16 cellular contexts compared by ENCODE assay signal in the genomic region with DNA sequence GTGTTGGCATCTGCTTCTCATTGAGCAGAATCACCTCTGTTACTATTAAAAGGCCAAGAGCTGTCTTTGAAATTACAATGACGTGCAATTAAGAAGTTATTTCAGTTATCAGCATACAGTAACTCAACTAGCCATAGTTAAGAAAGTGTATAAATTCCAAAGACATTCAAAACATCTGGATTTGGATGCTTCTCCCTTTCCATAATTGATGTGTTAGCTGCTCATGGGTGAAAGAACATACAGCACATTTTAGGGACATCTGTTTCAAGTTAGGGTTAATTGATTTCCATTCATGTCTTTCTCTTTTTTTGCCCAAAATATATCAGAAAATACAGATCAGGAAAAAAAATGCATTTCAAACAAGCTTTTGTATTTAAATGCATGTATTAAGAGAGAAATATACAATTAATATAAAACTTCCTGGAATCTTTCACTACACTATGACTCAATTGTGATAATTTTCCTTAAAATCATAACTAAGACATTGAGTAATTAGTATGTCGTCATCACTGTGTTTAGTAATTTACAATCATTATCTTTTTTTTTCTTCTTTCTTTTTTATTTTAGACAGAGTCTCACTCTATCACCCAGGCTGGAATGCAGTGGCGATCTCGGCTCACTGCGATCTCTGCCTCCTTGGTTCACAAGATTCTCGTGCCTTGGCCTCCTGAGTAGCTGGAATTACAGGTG.
A peak's percentile ranks its signal among the peaks of the same experiment; 100 is the strongest.
DNase-seq lines count a peak whose midpoint lies in the region; ATAC-seq and TF ChIP-seq lines count a peak whose summit lies in the region.
"Had no signal": no experiment of that assay in that cellular context is flagged by ENCODE, and none has a peak within 500 bp of the region (broad histone marks: within the 10 kb centered on the region; RNA-seq: fewer than 3 reads in every experiment).

No MANE protein-coding gene starts in this region.

- peak overlapping the region; percentile 34 for H3K27ac Mint-ChIP-seq in T-helper 17 cell

- H3K9me3 ChIP-seq in T-helper 17 cell (ENCODE audit: control insufficient read depth, low read length, poor library complexity, severe bottlenecking), result no peaks in the 10 kb centered on the region
- H3K9me3 ChIP-seq: HAP-1 had no signal

- H3K4me3 ChIP-seq in fibroblast of mammary gland (ENCODE audit: control insufficient read depth, low read depth, low read length), result no peak overlapping the region
- H3K4me3 ChIP-seq: HAP-1 had no signal

- H3K36me3 Mint-ChIP-seq in T-helper 17 cell (ENCODE audit: low read depth), result no peaks in the 10 kb centered on the region
- H3K36me3 Mint-ChIP-seq: CD14-positive monocyte had no signal

- no peak for TF ChIP-seq CTCF in fibroblast of mammary gland (conservative IDR thresholded peaks at IDR 0.05; ENCODE audit: control insufficient read depth, insufficient read depth, low read depth, low read length)

- ATAC-seq in T-helper 17 cell (no peak), HG03139 (IDR thresholded peaks at IDR 0.05; ENCODE audit: unreplicated experiment) (no peak)
- ATAC-seq: Panc1 had no signal

- peak; percentile 80 for DNase-seq in NOMO-1 treated with DMSO at 0.1 percent for 48 hours (lab: John Stamatoyannopoulos, UW; ENCODE audit: unreplicated experiment)
- no peak for DNase-seq in NOMO-1 (lab: John Stamatoyannopoulos, UW; ENCODE audit: unreplicated experiment in 2 of 2)
- no peak for DNase-seq in T-helper 17 cell
- peak; percentile 63 for DNase-seq in fibroblast of mammary gland (ENCODE audit: low read depth)
- DNase-seq in DMS153 treated with DMSO at 0.1 percent for 48 hours (lab: John Stamatoyannopoulos, UW; ENCODE audit: unreplicated experiment), result no peak
- no peak for DNase-seq in NCI-H1048 (lab: John Stamatoyannopoulos, UW)
- no peak for DNase-seq in anterior cingulate cortex (lab: John Stamatoyannopoulos, UW)
- DNase-seq: 8988T, NCI-H1092, NCI-H2081 treated with DMSO at 0.1 percent for 48 hours, NCI-H510A treated with DMSO at 0.1 percent for 48 hours, NCI-H82 had no signal

- H3K4me3 Mint-ChIP-seq in T-helper 17 cell, result no peak overlapping the region
- H3K4me3 Mint-ChIP-seq: CD14-positive monocyte had no signal

- H3K4me1 Mint-ChIP-seq in T-helper 17 cell, result peaks cover 49% of the 10 kb centered on the region

- H3K27me3 Mint-ChIP-seq in T-helper 17 cell, result no peaks in the 10 kb centered on the region

Comparison
In these comparisons a context has a peak if more than half of its experiments do, and no peak if none do; other contexts are left out.
1. DNase-seq: peak in NOMO-1 treated with DMSO at 0.1 percent for 48 hours (single experiment) and fibroblast of mammary gland (single experiment); none in NOMO-1 (0 of 2), T-helper 17 cell (0 of 3), DMS153 treated with DMSO at 0.1 percent for 48 hours (single experiment), NCI-H1048 (single experiment) and anterior cingulate cortex (0 of 58).